ENCODE assay signal across 8 cellular contexts in the genomic region with DNA sequence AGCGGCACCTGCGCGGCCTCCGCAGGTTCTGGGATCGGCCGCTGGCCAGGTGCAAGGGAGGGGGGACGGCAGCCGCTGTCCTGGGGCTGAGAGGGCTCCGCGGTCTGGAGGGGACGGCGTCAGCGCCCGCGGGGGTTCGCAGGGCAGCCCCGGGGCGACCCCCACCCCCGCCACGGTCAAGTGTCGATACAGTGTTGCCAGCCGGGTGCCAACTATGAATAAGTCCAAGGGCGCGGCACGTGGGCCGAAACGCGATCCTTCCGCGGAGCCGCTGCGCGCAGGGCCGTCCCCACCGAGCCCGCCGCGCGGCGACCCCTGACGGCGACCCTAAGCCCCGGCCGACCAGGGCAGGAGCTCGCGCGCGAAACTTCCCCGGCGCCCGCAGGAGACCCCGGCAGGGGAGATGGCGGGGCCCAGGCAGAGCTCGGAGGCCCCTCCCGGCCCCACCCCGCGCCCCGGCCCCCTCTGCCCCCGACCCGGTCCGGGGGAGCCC. TPM values are rescaled to one million over a fixed set of nuclear protein-coding genes. Genes with fewer than 3 reads are reported as not detected.
DNase-seq lines count a peak whose midpoint lies in the region; ATAC-seq, FAIRE-seq and TF ChIP-seq lines count a peak whose summit lies in the region.

No MANE protein-coding gene starts in this region.

- no peak for ATAC-seq in central memory CD8-positive, alpha-beta T cell (replicated peaks; ENCODE audit: extremely low read depth, poor library complexity, severe bottlenecking)
- peak; percentile 17; the same call in 2 of the 3 replicates for ATAC-seq in HepG2
- no peak for ATAC-seq in HG02870 (IDR thresholded peaks at IDR 0.05; ENCODE audit: unreplicated experiment)

- in situ Hi-C loops in HAP-1 (cut with MboI; ENCODE audit: low sequenced_read_pairs): no loop called here
- in situ Hi-C loops in HepG2 (cut with HindIII; ENCODE audit: extremely low pct_ligation_motif_present, low pct_unique_long_range_greater_than_20kb): no loop called here

- H3K36me3 Mint-ChIP-seq in central memory CD8-positive, alpha-beta T cell (ENCODE audit: insufficient read depth): peaks cover 6% of the 10 kb centered on the region

- H3K4me1 ChIP-seq in HAP-1 (peaks cover 5% of the 10 kb centered on the region; the same call in 1 of the 2 replicates), HepG2 (ENCODE audit: insufficient read depth, low read length) (peaks cover 57% of the 10 kb centered on the region)

- H3K9me3 Mint-ChIP-seq in central memory CD8-positive, alpha-beta T cell: no peaks in the 10 kb centered on the region

- intact Hi-C loops in HepG2 (cut with micrococcal nuclease; ENCODE audit: unreplicated experiment): no loop called here

- H3K27me3 Mint-ChIP-seq in central memory CD8-positive, alpha-beta T cell: no peaks in the 10 kb centered on the region

- H3K27ac Mint-ChIP-seq in central memory CD8-positive, alpha-beta T cell (ENCODE audit: low read depth): no peak overlapping the region

- FAIRE-seq in HepG2 (lab: Jason Lieb, UNC): no peak

- peak overlapping the region; percentile 53; the same call in 1 of the 2 replicates for H3K9ac ChIP-seq in HepG2 (ENCODE audit: insufficient read depth, low read depth, low read length)

- no TSS peak for BruUV-seq in HepG2 (replicated peaks; lab: Mats Ljungman, UMichigan)

- H3K36me3 ChIP-seq in HAP-1 (replicated peaks) (peaks cover 2% of the 10 kb centered on the region), HepG2 (replicated peaks in 1 of 2; ENCODE audit: control insufficient read depth in 1 of 2, insufficient read depth in 2 of 2, low read length in 2 of 2) (no peaks in the 10 kb centered on the region)

- no peaks in the 10 kb centered on the region for H3K27me3 ChIP-seq in HAP-1 (ENCODE audit: low read depth)
- peaks cover 3 to 14% of the 10 kb centered on the region in 2 experiments; a peak in 2 of 5 replicates for H3K27me3 ChIP-seq in HepG2 (ENCODE audit: control insufficient read depth in 1 of 2, insufficient read depth in 2 of 2, low read length in 2 of 2)

- peaks cover 29% of the 10 kb centered on the region for H3K79me2 ChIP-seq in HepG2 (ENCODE audit: insufficient read depth, low read length)

- POLR2A ChIA-PET in HepG2 (lab: Yijun Ruan, JAX): interaction anchor here (1.3 kb wide), 1 partner anchor 47 kb away, joined by 4 read pairs; no protein-coding TSS in a partner anchor

- H2AFZ ChIP-seq in HepG2 (ENCODE audit: low read length): no peak overlapping the region

- no CpG with 5 or more reads among the region's 61 CpGs for WGBS in HepG2 (ENCODE audit: low lambda C conversion rate)

- H4K20me1 ChIP-seq in HepG2 (ENCODE audit: insufficient read depth, low read length): peaks cover 8% of the 10 kb centered on the region

- H3K4me3 ChIP-seq in HAP-1 (peak overlapping the region; percentile 34), HepG2 (replicated peaks in 1 of 3; ENCODE audit: insufficient read depth in 1 of 3, low read depth in 2 of 3, low read length in 3 of 3) (peak overlapping the region; percentile 69 to 79 (median 75))

- peak overlapping the region; percentile 87 for H3K4me2 ChIP-seq in HepG2 (ENCODE audit: low read depth, low read length)

- CTCF ChIA-PET in HepG2 (lab: Yijun Ruan, JAX; ENCODE audit: low intra/inter-chr PET ratio, low total read pairs): no interaction called here

- TF ChIP-seq RAD21 in HepG2 (CRISPR knock-in tag; IDR thresholded peaks at IDR 0.05): peak; percentile 24; the same call in 1 of the 2 replicates

- peak overlapping the region; percentile 76 for H3K4me3 Mint-ChIP-seq in central memory CD8-positive, alpha-beta T cell

- peaks cover 33% of the 10 kb centered on the region for H3K4me1 Mint-ChIP-seq in central memory CD8-positive, alpha-beta T cell

- no peak overlapping the region for H3K27ac ChIP-seq in HepG2 (ENCODE audit: extremely low read length, insufficient read depth, low read length)

- peak in 1 of 2 experiments; percentile 47; a peak in 1 of 4 replicates for TF ChIP-seq POLR2A in HepG2 (IDR thresholded peaks at IDR 0.05; ENCODE audit: insufficient read depth in 1 of 2, low read depth in 2 of 2, low read length in 2 of 2)

- TF ChIP-seq EP300 in HepG2 (IDR thresholded peaks at IDR 0.05; ENCODE audit: low read depth in 2 of 2, low read length in 2 of 2): no peak
- no peak for TF ChIP-seq EP300 in HepG2 (CRISPR knock-in tag; IDR thresholded peaks at IDR 0.05; ENCODE audit: borderline replicate concordance)

- no peak for TF ChIP-seq CTCF in HepG2 (CRISPR knock-in tag; IDR thresholded peaks at IDR 0.05)

- DNase-seq in CD1c-positive myeloid dendritic cell (ENCODE audit: extremely low spot score) (peak; percentile 38), HAP-1 (ENCODE audit: low spot score in 2 of 2) (peak in 1 of 2 experiments; percentile 52), SW480 (ENCODE audit: low spot score) (peak; percentile 71), HepG2 (ENCODE audit: low spot score) (no peak)
- DNase-seq in central memory CD8-positive, alpha-beta T cell (ENCODE audit: low spot score in 2 of 2): no peak
- peak; percentile 62 for DNase-seq in stimulated activated CD8-positive, alpha-beta memory T cell treated with anti-CD3 and anti-CD28 coated beads, Interleukin-4, amount 100 ng/mL, for 48 hours
- DNase-seq in NK-92 treated with Interleukin-12 subunit alpha and Interleukin-12 subunit beta, amount 100 ng/mL, for 24 hours (lab: John Stamatoyannopoulos, UW): no peak

- H3K9me3 ChIP-seq in HAP-1: no peaks in the 10 kb centered on the region
- no peaks in the 10 kb centered on the region for H3K9me3 ChIP-seq in HepG2 (ENCODE audit: low read length)

TF ChIP-seq in HepG2, 621 proteins besides CTCF, POLR2A, EP300 and RAD21 (continues in another document):
- TF ChIP-seq ZEB1 (IDR thresholded peaks at IDR 0.05; ENCODE audit: insufficient replicate concordance, low read depth): peak; percentile 94
- peak; percentile 33; the same call in 1 of the 2 replicates for TF ChIP-seq FOXC1 (CRISPR knock-in tag; IDR thresholded peaks at IDR 0.05; ENCODE audit: borderline replicate concordance)
- peak; percentile 64 for TF ChIP-seq SAP130 (CRISPR knock-in tag; IDR thresholded peaks at IDR 0.05; ENCODE audit: low read depth)
- 0 out of 2 replicates have a peak, but pooled peaks have one; percentile 45 for TF ChIP-seq ZSCAN21 (CRISPR knock-in tag; IDR thresholded peaks at IDR 0.05; ENCODE audit: borderline replicate concordance)
- TF ChIP-seq, protein P1, sequence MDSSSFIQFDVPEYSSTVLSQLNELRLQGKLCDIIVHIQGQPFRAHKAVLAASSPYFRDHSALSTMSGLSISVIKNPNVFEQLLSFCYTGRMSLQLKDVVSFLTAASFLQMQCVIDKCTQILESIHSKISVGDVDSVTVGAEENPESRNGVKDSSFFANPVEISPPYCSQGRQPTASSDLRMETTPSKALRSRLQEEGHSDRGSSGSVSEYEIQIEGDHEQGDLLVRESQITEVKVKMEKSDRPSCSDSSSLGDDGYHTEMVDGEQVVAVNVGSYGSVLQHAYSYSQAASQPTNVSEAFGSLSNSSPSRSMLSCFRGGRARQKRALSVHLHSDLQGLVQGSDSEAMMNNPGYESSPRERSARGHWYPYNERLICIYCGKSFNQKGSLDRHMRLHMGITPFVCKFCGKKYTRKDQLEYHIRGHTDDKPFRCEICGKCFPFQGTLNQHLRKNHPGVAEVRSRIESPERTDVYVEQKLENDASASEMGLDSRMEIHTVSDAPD (CRISPR knock-in tag; IDR thresholded peaks at IDR 0.05): no peak
- peak; percentile 27 for TF ChIP-seq HNRNPLL (IDR thresholded peaks at IDR 0.05; ENCODE audit: low read depth, low read length, poor library complexity, severe bottlenecking)
- TF ChIP-seq ZNF501 (CRISPR knock-in tag; IDR thresholded peaks at IDR 0.05): peak; percentile 58; the same call in 1 of the 2 replicates
- peak; percentile 65 for TF ChIP-seq PHF8 (CRISPR knock-in tag; IDR thresholded peaks at IDR 0.05)
- TF ChIP-seq KMT2A (CRISPR knock-in tag; IDR thresholded peaks at IDR 0.05): peak; percentile 45; the same call in 1 of the 2 replicates
- TF ChIP-seq KDM2A (CRISPR knock-in tag; IDR thresholded peaks at IDR 0.05; ENCODE audit: borderline replicate concordance, low read depth): 0 out of 2 replicates have a peak, but pooled peaks have one; percentile 32
- TF ChIP-seq SP4 (CRISPR knock-in tag; IDR thresholded peaks at IDR 0.05): 0 out of 2 replicates have a peak, but pooled peaks have one; percentile 22
- 0 out of 2 replicates have a peak, but pooled peaks have one; percentile 37 for TF ChIP-seq SRY (CRISPR knock-in tag; IDR thresholded peaks at IDR 0.05)
- TF ChIP-seq SALL1 (CRISPR knock-in tag; IDR thresholded peaks at IDR 0.05): peak; percentile 34; the same call in 1 of the 2 replicates
- TF ChIP-seq CEBPB (IDR thresholded peaks at IDR 0.05; ENCODE audit: borderline replicate concordance, low read depth, low read length): no peak
- peak; percentile 25; the same call in 1 of the 2 replicates for TF ChIP-seq MTA1 (CRISPR knock-in tag; IDR thresholded peaks at IDR 0.05; ENCODE audit: borderline replicate concordance)

RNA-seq across cellular contexts. Expression of a gene that starts 0.7 kb away (rescaled TPM):
- total RNA-seq in HepG2 (2016; rRNA removed; fragmentation: Illumina TruSeq; extraction: Trizol): 46.8 and 54.4 TPM in 2 replicates
- 14.8 and 16.1 TPM in 2 replicates for total RNA-seq in HepG2 (2016; cell fraction: cytosol; rRNA removed; fragmentation: Illumina TruSeq; extraction: Trizol; ENCODE audit: low read depth)
- 41.2 and 56.0 TPM in 2 replicates for total RNA-seq in HepG2 (2016; cell fraction: insoluble cytoplasmic fraction; rRNA removed; fragmentation: Illumina TruSeq; extraction: Trizol)
- 53.6 and 57.0 TPM in 2 replicates for total RNA-seq in HepG2 (2016; cell fraction: membrane; rRNA removed; fragmentation: Illumina TruSeq; extraction: Trizol)
- 49.6 and 56.0 TPM in 2 replicates for total RNA-seq in HepG2 (2016; cell fraction: nucleus; rRNA removed; fragmentation: Illumina TruSeq; extraction: Trizol)
- 32.2 and 40.5 TPM in 2 replicates for polyA plus RNA-seq in HepG2 (2011; rRNA removed)
- polyA plus RNA-seq in HepG2 (2011; cell fraction: cytosol; rRNA removed): 34.8 and 46.1 TPM in 2 replicates
- 58.5 and 63.8 TPM in 2 replicates for polyA plus RNA-seq in HepG2 (2011; cell fraction: nucleus; rRNA removed)
- polyA plus RNA-seq in HepG2 (2012): 30.3 and 31.7 TPM in 2 replicates
- polyA plus RNA-seq in HepG2 (2016; cell fraction: cytosol; fragmentation: Illumina TruSeq; extraction: Trizol; ENCODE audit: low read depth): 19.7 and 23.3 TPM in 2 replicates
- polyA plus RNA-seq in HepG2 (2016; cell fraction: insoluble cytoplasmic fraction; fragmentation: Illumina TruSeq; extraction: Trizol; ENCODE audit: low read depth): 37.4 and 44.0 TPM in 2 replicates
- 43.7 and 47.5 TPM in 2 replicates for polyA plus RNA-seq in HepG2 (2016; cell fraction: membrane; fragmentation: Illumina TruSeq; extraction: Trizol; ENCODE audit: low read depth)
- 78.1 and 78.9 TPM in 2 replicates for polyA plus RNA-seq in HepG2 (2016; cell fraction: nucleus; fragmentation: Illumina TruSeq; extraction: Trizol; ENCODE audit: insufficient read depth, low read depth)
- polyA minus RNA-seq in HepG2 (2011; rRNA and poly(A)+ RNA removed; ENCODE audit: low replicate concordance): 56.4 and 145 TPM in 2 replicates
- polyA minus RNA-seq in HepG2 (2011; cell fraction: cytosol; rRNA and poly(A)+ RNA removed): 41.5 and 50.9 TPM in 2 replicates
- 28.1 and 33.7 TPM in 2 replicates for polyA minus RNA-seq in HepG2 (2011; cell fraction: nucleus; rRNA and poly(A)+ RNA removed)

Comparison
In these comparisons a context has a peak if more than half of its experiments do, and no peak if none do; other contexts are left out.
1. DNase-seq: peak in CD1c-positive myeloid dendritic cell (single experiment), SW480 (single experiment) and stimulated activated CD8-positive, alpha-beta memory T cell treated with anti-CD3 and anti-CD28 coated beads, Interleukin-4, amount 100 ng/mL, for 48 hours (single experiment); none in central memory CD8-positive, alpha-beta T cell (0 of 2), HepG2 (single experiment) and NK-92 treated with Interleukin-12 subunit alpha and Interleukin-12 subunit beta, amount 100 ng/mL, for 24 hours (single experiment).